ENCODE assay signal across 12 cellular contexts in the genomic region with DNA sequence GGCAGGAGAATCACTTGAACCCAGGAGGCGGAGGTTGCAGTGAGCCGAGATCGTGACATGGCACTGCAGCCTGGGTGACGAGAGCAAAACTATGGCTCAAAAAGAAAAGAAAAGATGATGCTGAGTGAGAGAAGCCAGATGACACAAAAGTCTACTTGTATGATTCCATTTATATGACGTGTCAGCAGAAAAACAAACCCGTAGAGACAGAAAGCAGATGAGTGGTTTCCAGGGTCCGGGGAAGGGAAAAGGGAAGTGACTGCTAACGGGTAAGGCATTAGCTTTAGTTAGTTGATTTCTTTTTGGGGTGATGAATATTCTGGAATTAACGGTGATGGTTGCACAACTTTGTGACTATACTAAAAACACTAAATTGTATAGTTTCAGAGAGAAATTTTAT. TPM values are rescaled to one million over a fixed set of nuclear protein-coding genes. Genes with fewer than 3 reads are reported as not detected.
DNase-seq lines count a peak whose midpoint lies in the region; ATAC-seq and TF ChIP-seq lines count a peak whose summit lies in the region.
"Had no signal": no experiment of that assay in that cellular context is flagged by ENCODE, and none has a peak within 500 bp of the region (broad histone marks: within the 10 kb centered on the region; RNA-seq: fewer than 3 reads in every experiment).

No MANE protein-coding gene starts in this region.

- H3K9me2 ChIP-seq in hepatocyte (replicated peaks; ENCODE audit: insufficient read depth): no peaks in the 10 kb centered on the region

- 77% methylated on average over 9 of the region's 9 CpGs for WGBS in hepatocyte (ENCODE audit: low lambda C conversion rate, missing lambda C conversion rate)
- WGBS in testis, 2 donors: 89 to 91% methylated on average over 9 of the region's 9 CpGs

- H3K9me3 ChIP-seq in hepatocyte (ENCODE audit: low read depth) (no peaks in the 10 kb centered on the region), testis (no peaks in the 10 kb centered on the region)

- peaks cover 28% of the 10 kb centered on the region for H3K36me3 Mint-ChIP-seq in stimulated activated naive CD8-positive, alpha-beta T cell treated with anti-CD3 and anti-CD28 coated beads, Interleukin-15, Interleukin-2, amounts not matched to agents 100 ng/mL and 50 ng/mL, for 24 hours (ENCODE audit: low read depth)
- H3K36me3 Mint-ChIP-seq in activated T-helper 17 cell treated with anti-CD3 and anti-CD28 coated beads, Interleukin-2, amount 50 U/mL, for 72 hours (ENCODE audit: low read depth): peaks cover 80% of the 10 kb centered on the region

- TF ChIP-seq CTCF in hepatocyte (IDR thresholded peaks at IDR 0.05; ENCODE audit: poor library complexity) (no peak), testis (IDR thresholded peaks at IDR 0.05) (no peak)

- TF ChIP-seq POLR2A in testis (IDR thresholded peaks at IDR 0.05): no peak

- H3K36me3 ChIP-seq in hepatocyte (replicated peaks; ENCODE audit: insufficient read depth, low read depth): no peaks in the 10 kb centered on the region
- no peaks in the 10 kb centered on the region for H3K36me3 ChIP-seq in testis (ENCODE audit: low read depth, missing control alignments)
- H3K36me3 ChIP-seq: left ventricle myocardium inferior had no signal

- peaks cover 7% of the 10 kb centered on the region for H3K9me3 Mint-ChIP-seq in stimulated activated naive CD8-positive, alpha-beta T cell treated with anti-CD3 and anti-CD28 coated beads, Interleukin-15, Interleukin-2, amounts not matched to agents 100 ng/mL and 50 ng/mL, for 24 hours
- peaks cover 6% of the 10 kb centered on the region for H3K9me3 Mint-ChIP-seq in activated T-helper 17 cell treated with anti-CD3 and anti-CD28 coated beads, Interleukin-2, amount 50 U/mL, for 72 hours

- peak overlapping the region; percentile 16 for H3K4me2 ChIP-seq in hepatocyte

- H3K27me3 Mint-ChIP-seq in stimulated activated naive CD8-positive, alpha-beta T cell treated with anti-CD3 and anti-CD28 coated beads, Interleukin-15, Interleukin-2, amounts not matched to agents 100 ng/mL and 50 ng/mL, for 24 hours: no peaks in the 10 kb centered on the region
- H3K27me3 Mint-ChIP-seq in activated T-helper 17 cell treated with anti-CD3 and anti-CD28 coated beads, Interleukin-2, amount 50 U/mL, for 72 hours: no peaks in the 10 kb centered on the region

- ATAC-seq in stimulated activated naive CD8-positive, alpha-beta T cell treated with anti-CD3 and anti-CD28 coated beads, Interleukin-15, Interleukin-2, amounts not matched to agents 100 U/mL and 50 U/mL, for 24 hours: no peak
- ATAC-seq in activated T-helper 17 cell treated with anti-CD3 and anti-CD28 coated beads, Interleukin-2, amount 50 U/mL, for 72 hours (replicated peaks): peak; percentile 55

- H3K4me1 Mint-ChIP-seq in stimulated activated naive CD8-positive, alpha-beta T cell treated with anti-CD3 and anti-CD28 coated beads, Interleukin-15, Interleukin-2, amounts not matched to agents 100 ng/mL and 50 ng/mL, for 24 hours (ENCODE audit: low read depth): peaks cover 79% of the 10 kb centered on the region
- H3K4me1 Mint-ChIP-seq in activated T-helper 17 cell treated with anti-CD3 and anti-CD28 coated beads, Interleukin-2, amount 50 U/mL, for 72 hours: peaks cover 27% of the 10 kb centered on the region

- H3K4me3 Mint-ChIP-seq in stimulated activated naive CD8-positive, alpha-beta T cell treated with anti-CD3 and anti-CD28 coated beads, Interleukin-15, Interleukin-2, amounts not matched to agents 100 ng/mL and 50 ng/mL, for 24 hours: peak overlapping the region; percentile 8
- H3K4me3 Mint-ChIP-seq in activated T-helper 17 cell treated with anti-CD3 and anti-CD28 coated beads, Interleukin-2, amount 50 U/mL, for 72 hours: peak overlapping the region; percentile 92

- intact Hi-C loops in testis (cut with DNase I; ENCODE audit: low total_unique reads): no loop called here

- peak overlapping the region; percentile 81 for H3K27ac ChIP-seq in hepatocyte
- no peak overlapping the region for H3K27ac ChIP-seq in testis
- H3K27ac ChIP-seq: left ventricle myocardium inferior had no signal

- no peak for DNase-seq in stimulated activated naive CD8-positive, alpha-beta T cell treated with anti-CD3 and anti-CD28 coated beads, Interleukin-15, Interleukin-2, amounts not matched to agents 100 U/mL and 50 U/mL, for 24 hours
- DNase-seq in hepatocyte (ENCODE audit: low spot score) (peak; percentile 48), NCI-H2107 (lab: John Stamatoyannopoulos, UW) (no peak), testis (no peak), NCI-H1930 (lab: John Stamatoyannopoulos, UW) (no peak), ecto neural progenitor cell (ENCODE audit: low spot score) (no peak)
- DNase-seq: H7, left ventricle myocardium inferior, NCI-H1092 treated with DMSO at 0.1 percent for 48 hours, NCI-H82 had no signal

- H3K4me1 ChIP-seq in hepatocyte (ENCODE audit: insufficient read depth) (peaks cover 3% of the 10 kb centered on the region), testis (no peaks in the 10 kb centered on the region)

- no peaks in the 10 kb centered on the region for H3K27me3 ChIP-seq in hepatocyte
- H3K27me3 ChIP-seq in testis: no peaks in the 10 kb centered on the region

- H3K4me3 ChIP-seq in hepatocyte: no peak overlapping the region
- no peak overlapping the region for H3K4me3 ChIP-seq in testis
- H3K4me3 ChIP-seq: left ventricle myocardium inferior had no signal

- no peaks in the 10 kb centered on the region for H4K20me1 ChIP-seq in hepatocyte (ENCODE audit: insufficient read depth, poor library complexity, severe bottlenecking)

- H2AFZ ChIP-seq in hepatocyte: no peak overlapping the region

- H3K27ac Mint-ChIP-seq in stimulated activated naive CD8-positive, alpha-beta T cell treated with anti-CD3 and anti-CD28 coated beads, Interleukin-15, Interleukin-2, amounts not matched to agents 100 ng/mL and 50 ng/mL, for 24 hours: peak overlapping the region; percentile 50
- peak overlapping the region; percentile 98 for H3K27ac Mint-ChIP-seq in activated T-helper 17 cell treated with anti-CD3 and anti-CD28 coated beads, Interleukin-2, amount 50 U/mL, for 72 hours

- peaks cover 2% of the 10 kb centered on the region for H3K79me2 ChIP-seq in hepatocyte

RNA-seq across cellular contexts. Expression of a gene that starts 24.6 kb away (rescaled TPM):
- total RNA-seq in activated T-helper 17 cell treated with anti-CD3 and anti-CD28 coated beads, Interleukin-2, amount 50 U/mL, for 72 hours: 100 to 1,000 TPM; 203 to 227 TPM
- total RNA-seq in hepatocyte (208 and 215 TPM in 2 replicates), testis (100 to 1,000 TPM; 127 to 136 TPM)
- polyA plus RNA-seq in hepatocyte (311 and 354 TPM in 2 replicates), testis (ENCODE audit: insufficient read depth, low read depth, low replicate concordance) (279 TPM)
